Comparison of ENCODE assay signal across 8 cellular contexts in genomic region chr4:37826282-37827029, GRCh38. TPM values are rescaled to one million over a fixed set of nuclear protein-coding genes. Genes with fewer than 3 reads are reported as not detected.
A peak's percentile ranks its signal among the peaks of the same experiment; 100 is the strongest.
DNase-seq lines count a peak whose midpoint lies in the region; ATAC-seq and TF ChIP-seq lines count a peak whose summit lies in the region.

PGM2 (plus strand) TSS chr4:37826686; CDS start chr4:37826733, 47 bp downstream.

- BruUV-seq in Caco-2 (replicated peaks; lab: Mats Ljungman, UMichigan), result no TSS peak

- H3K4me1 ChIP-seq in Caco-2 (peaks cover 5% of the 10 kb centered on the region; the same call in 1 of the 2 replicates), mucosa of descending colon (ENCODE audit: low read depth) (no peaks in the 10 kb centered on the region)

- H3K27me3 Mint-ChIP-seq in Caco-2 (ENCODE audit: insufficient read depth, unreplicated experiment), result no peaks in the 10 kb centered on the region

- POLR2A ChIA-PET in Caco-2 (lab: Charles Lee), result interaction anchor here (0.5 to 0.8 kb wide), 3 partner anchors 71 to 140 kb away, joined by 3 read pairs; partner anchors contain the start of gene RELL1

- intact Hi-C loops in Caco-2 (cut with micrococcal nuclease; ENCODE audit: unreplicated experiment), result loop anchor here (1.0 to 5.0 kb wide), 3 partner anchors 14 to 151 kb away; no protein-coding TSS in a partner anchor
- intact Hi-C loops in mucosa of descending colon (cut with DNase I, micrococcal nuclease), result loop anchor here in 1 of 2 donors (10.0 kb wide), 1 partner anchor 208 kb away; no protein-coding TSS in a partner anchor

- TF ChIP-seq CTCF in Caco-2 (IDR thresholded peaks at IDR 0.05; ENCODE audit: insufficient read depth in 1 of 2, low read depth in 1 of 2, low read length in 1 of 2, severe bottlenecking in 1 of 2, unreplicated experiment in 1 of 2) (no peak), epithelial cell of esophagus (IDR thresholded peaks at IDR 0.05; ENCODE audit: insufficient read depth, low read depth, low read length, missing control alignments) (no peak), mucosa of descending colon (IDR thresholded peaks at IDR 0.05) (no peak)

- peaks cover 13% of the 10 kb centered on the region for H3K4me1 Mint-ChIP-seq in Caco-2 (ENCODE audit: low read depth, unreplicated experiment)

- H3K27ac Mint-ChIP-seq in Caco-2 (ENCODE audit: unreplicated experiment), result peak within 1 kb of the TSS; percentile 79

- DNase-seq in Caco-2, result peak; percentile 85 to 88
- DNase-seq in HT1080 (ENCODE audit: low read depth), result peak; percentile 93
- peak; percentile 76 for DNase-seq in NOMO-1 treated with dmso at 0.1 percent for 144 hours (lab: John Stamatoyannopoulos, UW; ENCODE audit: unreplicated experiment)
- peak; percentile 93 for DNase-seq in activated CD8-positive, alpha-beta memory T cell treated with anti-CD3 and anti-CD28 coated beads, Interleukin-2, amount 50 U/mL, for 48 hours
- DNase-seq in epithelial cell of esophagus (ENCODE audit: low read depth), result peak; percentile 91
- DNase-seq in mucosa of descending colon, result peak; percentile 92 to 95 (median 93)
- DNase-seq in stimulated activated CD8-positive, alpha-beta memory T cell treated with anti-CD3 and anti-CD28 coated beads, Interleukin-4, amount 100 ng/mL, for 4 hours (ENCODE audit: low read depth in 2 of 2, low spot score in 1 of 2), result peak; percentile 82 to 83

- peak; percentile 93 for ATAC-seq in GM21360 (IDR thresholded peaks at IDR 0.05; ENCODE audit: unreplicated experiment)
- ATAC-seq in mucosa of descending colon, result peak; percentile 99

- no peaks in the 10 kb centered on the region for H3K27me3 ChIP-seq in Caco-2 (replicated peaks; ENCODE audit: control insufficient read depth, insufficient read depth, low read length)

- H3K36me3 ChIP-seq in Caco-2 (ENCODE audit: control insufficient read depth, insufficient read depth, low read length) (no peaks in the 10 kb centered on the region), mucosa of descending colon (ENCODE audit: low read depth) (no peaks in the 10 kb centered on the region)

- peaks cover 19% of the 10 kb centered on the region for H3K36me3 Mint-ChIP-seq in Caco-2 (ENCODE audit: insufficient read depth, unreplicated experiment)

- H3K4me3 ChIP-seq in Caco-2 (ENCODE audit: low read depth, low read length) (peak within 1 kb of the TSS; percentile 83), epithelial cell of esophagus (ENCODE audit: low read length) (peak within 1 kb of the TSS; percentile 88), mucosa of descending colon (peak within 1 kb of the TSS; percentile 55)

- H3K9me3 ChIP-seq in Caco-2, result no peaks in the 10 kb centered on the region
- no peaks in the 10 kb centered on the region for H3K9me3 ChIP-seq in mucosa of descending colon

- H3K9me3 Mint-ChIP-seq in Caco-2 (ENCODE audit: unreplicated experiment), result no peaks in the 10 kb centered on the region

- CTCF ChIA-PET in Caco-2 (lab: Charles Lee), result interaction anchor here (0.6 to 2.6 kb wide), 3 partner anchors 24 to 1159 kb away, joined by 3 to 12 read pairs (median 4); no protein-coding TSS in a partner anchor

- peak within 1 kb of the TSS; percentile 87 for H3K4me3 Mint-ChIP-seq in Caco-2 (ENCODE audit: unreplicated experiment)

RNA-seq across cellular contexts. Expression of gene PGM2, which starts in this region (rescaled TPM):
- total RNA-seq in Caco-2 (2022) (29.7 and 33.4 TPM in 2 replicates), mucosa of descending colon (10 to 100 TPM; 22.1 to 36.8 (median 27.4) TPM)
- 104 and 112 TPM in 2 replicates for total RNA-seq in HT1080 (2014; rRNA removed; shearing (Covaris generic))
- 77.0 and 92.7 TPM in 2 replicates for polyA plus RNA-seq in HT1080 (2015; cell fraction: cytosol; rRNA removed)
- polyA plus RNA-seq in HT1080 (2015; cell fraction: nucleus; rRNA removed), result 148 and 163 TPM in 2 replicates

Comparison
In these comparisons a context has a peak if more than half of its experiments do, and no peak if none do; other contexts are left out.
1. Peak in every context shown above with its lines: DNase-seq, ATAC-seq and H3K4me3 ChIP-seq.